ENCODE assay signal across 1 cellular context in the genomic region with DNA sequence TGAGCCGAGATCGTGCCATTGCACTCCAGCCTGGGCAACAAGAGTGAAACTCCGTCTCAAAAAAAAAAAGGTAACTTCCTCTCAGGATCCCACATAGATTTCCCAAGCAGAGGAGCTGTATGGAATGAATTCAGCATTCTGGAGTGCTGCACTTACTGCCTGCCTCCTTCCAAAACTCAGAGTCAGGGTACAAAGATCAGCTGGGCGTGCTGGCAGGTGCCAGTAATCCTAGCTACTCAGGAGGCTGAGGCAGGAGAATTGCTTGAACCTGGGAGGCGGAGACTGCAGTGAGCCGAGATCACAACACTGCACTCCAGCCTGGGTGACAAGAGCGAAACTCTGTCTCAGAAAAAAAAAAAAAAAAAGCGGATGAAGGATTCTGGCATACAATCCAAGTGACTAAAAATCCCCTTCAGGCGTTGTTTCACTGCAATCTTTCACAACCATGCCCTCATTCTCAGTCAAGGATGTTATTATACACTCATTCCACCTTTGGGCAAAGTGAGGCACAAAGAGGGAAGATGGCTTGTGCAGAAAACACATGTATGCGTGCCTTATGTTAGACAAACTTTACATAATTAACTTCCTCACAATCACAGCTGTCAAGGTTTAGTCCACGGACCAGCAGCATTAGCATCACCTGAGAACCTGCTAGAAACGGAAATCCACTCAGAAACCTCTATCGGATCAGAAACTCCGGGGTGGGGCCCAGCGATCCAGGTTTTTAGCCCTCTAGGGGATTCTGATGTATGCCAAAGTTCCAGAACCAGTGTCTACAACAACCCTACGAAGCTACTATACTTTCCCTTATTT.
TF ChIP-seq lines count a peak whose summit lies in the region.

No MANE protein-coding gene starts in this region.

TF ChIP-seq in HepG2, 621 proteins besides CTCF, POLR2A, EP300 and RAD21 (continues in another document):
- TF ChIP-seq ZNF766 (CRISPR knock-in tag; IDR thresholded peaks at IDR 0.05; ENCODE audit: borderline replicate concordance) = no peak
- peak; percentile 59; the same call in 1 of the 2 replicates for TF ChIP-seq ADNP (CRISPR knock-in tag; IDR thresholded peaks at IDR 0.05)
- TF ChIP-seq ZNF790 (CRISPR knock-in tag; IDR thresholded peaks at IDR 0.05; ENCODE audit: borderline replicate concordance) = no peak
- no peak for TF ChIP-seq ZNF326 (CRISPR knock-in tag; IDR thresholded peaks at IDR 0.05; ENCODE audit: borderline replicate concordance)
- TF ChIP-seq, protein P1, sequence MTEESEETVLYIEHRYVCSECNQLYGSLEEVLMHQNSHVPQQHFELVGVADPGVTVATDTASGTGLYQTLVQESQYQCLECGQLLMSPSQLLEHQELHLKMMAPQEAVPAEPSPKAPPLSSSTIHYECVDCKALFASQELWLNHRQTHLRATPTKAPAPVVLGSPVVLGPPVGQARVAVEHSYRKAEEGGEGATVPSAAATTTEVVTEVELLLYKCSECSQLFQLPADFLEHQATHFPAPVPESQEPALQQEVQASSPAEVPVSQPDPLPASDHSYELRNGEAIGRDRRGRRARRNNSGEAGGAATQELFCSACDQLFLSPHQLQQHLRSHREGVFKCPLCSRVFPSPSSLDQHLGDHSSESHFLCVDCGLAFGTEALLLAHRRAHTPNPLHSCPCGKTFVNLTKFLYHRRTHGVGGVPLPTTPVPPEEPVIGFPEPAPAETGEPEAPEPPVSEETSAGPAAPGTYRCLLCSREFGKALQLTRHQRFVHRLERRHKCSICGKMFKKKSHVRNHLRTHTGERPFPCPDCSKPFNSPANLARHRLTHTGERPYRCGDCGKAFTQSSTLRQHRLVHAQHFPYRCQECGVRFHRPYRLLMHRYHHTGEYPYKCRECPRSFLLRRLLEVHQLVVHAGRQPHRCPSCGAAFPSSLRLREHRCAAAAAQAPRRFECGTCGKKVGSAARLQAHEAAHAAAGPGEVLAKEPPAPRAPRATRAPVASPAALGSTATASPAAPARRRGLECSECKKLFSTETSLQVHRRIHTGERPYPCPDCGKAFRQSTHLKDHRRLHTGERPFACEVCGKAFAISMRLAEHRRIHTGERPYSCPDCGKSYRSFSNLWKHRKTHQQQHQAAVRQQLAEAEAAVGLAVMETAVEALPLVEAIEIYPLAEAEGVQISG (CRISPR knock-in tag; IDR thresholded peaks at IDR 0.05) = peak; percentile 30; the same call in 1 of the 2 replicates
- no peak for TF ChIP-seq HIVEP1 (CRISPR knock-in tag; IDR thresholded peaks at IDR 0.05)
- TF ChIP-seq BORCS8-MEF2B (CRISPR knock-in tag; IDR thresholded peaks at IDR 0.05) = no peak
- TF ChIP-seq ATAD3A (CRISPR knock-in tag; IDR thresholded peaks at IDR 0.05) = no peak
- TF ChIP-seq SNRNP70 (IDR thresholded peaks at IDR 0.05; ENCODE audit: low read depth, low read length) = no peak
- TF ChIP-seq, protein P2, sequence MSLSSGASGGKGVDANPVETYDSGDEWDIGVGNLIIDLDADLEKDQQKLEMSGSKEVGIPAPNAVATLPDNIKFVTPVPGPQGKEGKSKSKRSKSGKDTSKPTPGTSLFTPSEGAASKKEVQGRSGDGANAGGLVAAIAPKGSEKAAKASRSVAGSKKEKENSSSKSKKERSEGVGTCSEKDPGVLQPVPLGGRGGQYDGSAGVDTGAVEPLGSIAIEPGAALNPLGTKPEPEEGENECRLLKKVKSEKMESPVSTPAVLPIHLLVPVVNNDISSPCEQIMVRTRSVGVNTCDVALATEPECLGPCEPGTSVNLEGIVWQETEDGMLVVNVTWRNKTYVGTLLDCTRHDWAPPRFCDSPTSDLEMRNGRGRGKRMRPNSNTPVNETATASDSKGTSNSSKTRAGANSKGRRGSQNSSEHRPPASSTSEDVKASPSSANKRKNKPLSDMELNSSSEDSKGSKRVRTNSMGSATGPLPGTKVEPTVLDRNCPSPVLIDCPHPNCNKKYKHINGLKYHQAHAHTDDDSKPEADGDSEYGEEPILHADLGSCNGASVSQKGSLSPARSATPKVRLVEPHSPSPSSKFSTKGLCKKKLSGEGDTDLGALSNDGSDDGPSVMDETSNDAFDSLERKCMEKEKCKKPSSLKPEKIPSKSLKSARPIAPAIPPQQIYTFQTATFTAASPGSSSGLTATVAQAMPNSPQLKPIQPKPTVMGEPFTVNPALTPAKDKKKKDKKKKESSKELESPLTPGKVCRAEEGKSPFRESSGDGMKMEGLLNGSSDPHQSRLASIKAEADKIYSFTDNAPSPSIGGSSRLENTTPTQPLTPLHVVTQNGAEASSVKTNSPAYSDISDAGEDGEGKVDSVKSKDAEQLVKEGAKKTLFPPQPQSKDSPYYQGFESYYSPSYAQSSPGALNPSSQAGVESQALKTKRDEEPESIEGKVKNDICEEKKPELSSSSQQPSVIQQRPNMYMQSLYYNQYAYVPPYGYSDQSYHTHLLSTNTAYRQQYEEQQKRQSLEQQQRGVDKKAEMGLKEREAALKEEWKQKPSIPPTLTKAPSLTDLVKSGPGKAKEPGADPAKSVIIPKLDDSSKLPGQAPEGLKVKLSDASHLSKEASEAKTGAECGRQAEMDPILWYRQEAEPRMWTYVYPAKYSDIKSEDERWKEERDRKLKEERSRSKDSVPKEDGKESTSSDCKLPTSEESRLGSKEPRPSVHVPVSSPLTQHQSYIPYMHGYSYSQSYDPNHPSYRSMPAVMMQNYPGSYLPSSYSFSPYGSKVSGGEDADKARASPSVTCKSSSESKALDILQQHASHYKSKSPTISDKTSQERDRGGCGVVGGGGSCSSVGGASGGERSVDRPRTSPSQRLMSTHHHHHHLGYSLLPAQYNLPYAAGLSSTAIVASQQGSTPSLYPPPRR (CRISPR knock-in tag; IDR thresholded peaks at IDR 0.05; ENCODE audit: borderline replicate concordance) = no peak
- TF ChIP-seq ELF3 (CRISPR knock-in tag; IDR thresholded peaks at IDR 0.05) = 0 out of 2 replicates have a peak, but pooled peaks have one; percentile 18
- TF ChIP-seq ZNF253 (CRISPR knock-in tag; IDR thresholded peaks at IDR 0.05; ENCODE audit: borderline replicate concordance) = no peak
- TF ChIP-seq TARDBP (CRISPR knock-in tag; IDR thresholded peaks at IDR 0.05) = no peak
- TF ChIP-seq POLR2AphosphoS2 (IDR thresholded peaks at IDR 0.05; ENCODE audit: low read depth, low read length) = no peak
- TF ChIP-seq RBM22 (optimal IDR thresholded peaks at IDR 0.05; ENCODE audit: low read length) = no peak
- TF ChIP-seq ZFY (CRISPR knock-in tag; IDR thresholded peaks at IDR 0.05) = 0 out of 2 replicates have a peak, but pooled peaks have one; percentile 21
- TF ChIP-seq TSC22D2 (CRISPR knock-in tag; IDR thresholded peaks at IDR 0.05; ENCODE audit: borderline replicate concordance) = no peak
- TF ChIP-seq ETV5 (CRISPR knock-in tag; IDR thresholded peaks at IDR 0.05; ENCODE audit: borderline replicate concordance) = no peak
- TF ChIP-seq ZBTB8A (CRISPR knock-in tag; IDR thresholded peaks at IDR 0.05; ENCODE audit: borderline replicate concordance, low read depth) = no peak
- no peak for TF ChIP-seq SMAD9 (CRISPR knock-in tag; IDR thresholded peaks at IDR 0.05)
- no peak for TF ChIP-seq NFRKB (IDR thresholded peaks at IDR 0.05)
- TF ChIP-seq ZNF382 (CRISPR knock-in tag; IDR thresholded peaks at IDR 0.05; ENCODE audit: borderline replicate concordance) = no peak
- no peak for TF ChIP-seq ZNF816 (CRISPR knock-in tag; IDR thresholded peaks at IDR 0.05; ENCODE audit: borderline replicate concordance)
- TF ChIP-seq, protein P3, sequence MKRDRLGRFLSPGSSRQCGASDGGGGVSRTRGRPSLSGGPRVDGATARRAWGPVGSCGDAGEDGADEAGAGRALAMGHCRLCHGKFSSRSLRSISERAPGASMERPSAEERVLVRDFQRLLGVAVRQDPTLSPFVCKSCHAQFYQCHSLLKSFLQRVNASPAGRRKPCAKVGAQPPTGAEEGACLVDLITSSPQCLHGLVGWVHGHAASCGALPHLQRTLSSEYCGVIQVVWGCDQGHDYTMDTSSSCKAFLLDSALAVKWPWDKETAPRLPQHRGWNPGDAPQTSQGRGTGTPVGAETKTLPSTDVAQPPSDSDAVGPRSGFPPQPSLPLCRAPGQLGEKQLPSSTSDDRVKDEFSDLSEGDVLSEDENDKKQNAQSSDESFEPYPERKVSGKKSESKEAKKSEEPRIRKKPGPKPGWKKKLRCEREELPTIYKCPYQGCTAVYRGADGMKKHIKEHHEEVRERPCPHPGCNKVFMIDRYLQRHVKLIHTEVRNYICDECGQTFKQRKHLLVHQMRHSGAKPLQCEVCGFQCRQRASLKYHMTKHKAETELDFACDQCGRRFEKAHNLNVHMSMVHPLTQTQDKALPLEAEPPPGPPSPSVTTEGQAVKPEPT (CRISPR knock-in tag; IDR thresholded peaks at IDR 0.05; ENCODE audit: low read depth) = no peak
- TF ChIP-seq ZSCAN30 (CRISPR knock-in tag; IDR thresholded peaks at IDR 0.05) = no peak
- TF ChIP-seq ZNF124 (CRISPR knock-in tag; IDR thresholded peaks at IDR 0.05) = no peak
- TF ChIP-seq ARNTL (CRISPR knock-in tag; IDR thresholded peaks at IDR 0.05) = no peak
- TF ChIP-seq HDAC2 (CRISPR knock-in tag; IDR thresholded peaks at IDR 0.05) = no peak; the same call in 1 of the 2 replicates
- no peak for TF ChIP-seq ZNF616 (CRISPR knock-in tag; IDR thresholded peaks at IDR 0.05; ENCODE audit: low read depth)
- TF ChIP-seq, protein P4, sequence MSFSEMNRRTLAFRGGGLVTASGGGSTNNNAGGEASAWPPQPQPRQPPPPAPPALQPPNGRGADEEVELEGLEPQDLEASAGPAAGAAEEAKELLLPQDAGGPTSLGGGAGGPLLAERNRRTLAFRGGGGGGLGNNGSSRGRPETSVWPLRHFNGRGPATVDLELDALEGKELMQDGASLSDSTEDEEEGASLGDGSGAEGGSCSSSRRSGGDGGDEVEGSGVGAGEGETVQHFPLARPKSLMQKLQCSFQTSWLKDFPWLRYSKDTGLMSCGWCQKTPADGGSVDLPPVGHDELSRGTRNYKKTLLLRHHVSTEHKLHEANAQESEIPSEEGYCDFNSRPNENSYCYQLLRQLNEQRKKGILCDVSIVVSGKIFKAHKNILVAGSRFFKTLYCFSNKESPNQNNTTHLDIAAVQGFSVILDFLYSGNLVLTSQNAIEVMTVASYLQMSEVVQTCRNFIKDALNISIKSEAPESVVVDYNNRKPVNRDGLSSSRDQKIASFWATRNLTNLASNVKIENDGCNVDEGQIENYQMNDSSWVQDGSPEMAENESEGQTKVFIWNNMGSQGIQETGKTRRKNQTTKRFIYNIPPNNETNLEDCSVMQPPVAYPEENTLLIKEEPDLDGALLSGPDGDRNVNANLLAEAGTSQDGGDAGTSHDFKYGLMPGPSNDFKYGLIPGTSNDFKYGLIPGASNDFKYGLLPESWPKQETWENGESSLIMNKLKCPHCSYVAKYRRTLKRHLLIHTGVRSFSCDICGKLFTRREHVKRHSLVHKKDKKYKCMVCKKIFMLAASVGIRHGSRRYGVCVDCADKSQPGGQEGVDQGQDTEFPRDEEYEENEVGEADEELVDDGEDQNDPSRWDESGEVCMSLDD (CRISPR knock-in tag; IDR thresholded peaks at IDR 0.05; ENCODE audit: borderline replicate concordance) = no peak
- no peak for TF ChIP-seq TRIM24 (CRISPR knock-in tag; IDR thresholded peaks at IDR 0.05)
- 0 out of 2 replicates have a peak, but pooled peaks have one; percentile 24 for TF ChIP-seq POLR2AphosphoS5 (IDR thresholded peaks at IDR 0.05; ENCODE audit: low read depth, low read length)
- no peak for TF ChIP-seq SAFB2 (CRISPR knock-in tag; IDR thresholded peaks at IDR 0.05; ENCODE audit: borderline replicate concordance, low read depth)
- TF ChIP-seq MAFF (IDR thresholded peaks at IDR 0.05; ENCODE audit: low read depth, low read length) = no peak
- TF ChIP-seq ZNF598 (CRISPR knock-in tag; IDR thresholded peaks at IDR 0.05; ENCODE audit: borderline replicate concordance) = no peak
- TF ChIP-seq SKI (IDR thresholded peaks at IDR 0.05; ENCODE audit: partially characterized antibody) = no peak
- no peak for TF ChIP-seq MAZ (IDR thresholded peaks at IDR 0.05; ENCODE audit: borderline replicate concordance, low read depth, low read length)
- no peak for TF ChIP-seq MAZ (CRISPR knock-in tag; IDR thresholded peaks at IDR 0.05; ENCODE audit: low read depth)
- TF ChIP-seq ESRRA (CRISPR knock-in tag; IDR thresholded peaks at IDR 0.05; ENCODE audit: low read depth) = no peak
- TF ChIP-seq ZFP82 (CRISPR knock-in tag; IDR thresholded peaks at IDR 0.05; ENCODE audit: borderline replicate concordance) = no peak
- no peak for TF ChIP-seq ZBTB21 (CRISPR knock-in tag; IDR thresholded peaks at IDR 0.05)
- TF ChIP-seq, protein P5, sequence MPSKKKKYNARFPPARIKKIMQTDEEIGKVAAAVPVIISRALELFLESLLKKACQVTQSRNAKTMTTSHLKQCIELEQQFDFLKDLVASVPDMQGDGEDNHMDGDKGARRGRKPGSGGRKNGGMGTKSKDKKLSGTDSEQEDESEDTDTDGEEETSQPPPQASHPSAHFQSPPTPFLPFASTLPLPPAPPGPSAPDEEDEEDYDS (CRISPR knock-in tag; IDR thresholded peaks at IDR 0.05) = no peak
- no peak for TF ChIP-seq ZBTB7A (CRISPR knock-in tag; IDR thresholded peaks at IDR 0.05)
- no peak; the same call in 1 of the 2 replicates for TF ChIP-seq ERF (CRISPR knock-in tag; IDR thresholded peaks at IDR 0.05)
- no peak for TF ChIP-seq ZNF672 (CRISPR knock-in tag; IDR thresholded peaks at IDR 0.05)
- no peak for TF ChIP-seq ELF1 (CRISPR knock-in tag; IDR thresholded peaks at IDR 0.05)
- no peak for TF ChIP-seq ZNF451 (CRISPR knock-in tag; IDR thresholded peaks at IDR 0.05)
- TF ChIP-seq NPAS2 (CRISPR knock-in tag; IDR thresholded peaks at IDR 0.05; ENCODE audit: borderline replicate concordance) = no peak
- no peak for TF ChIP-seq HOXA9 (CRISPR knock-in tag; IDR thresholded peaks at IDR 0.05; ENCODE audit: borderline replicate concordance)
- no peak for TF ChIP-seq MLLT10 (CRISPR knock-in tag; IDR thresholded peaks at IDR 0.05)
- 0 out of 2 replicates have a peak, but pooled peaks have one; percentile 23 for TF ChIP-seq ZNF614 (CRISPR knock-in tag; IDR thresholded peaks at IDR 0.05; ENCODE audit: borderline replicate concordance)
- no peak for TF ChIP-seq HCFC1 (IDR thresholded peaks at IDR 0.05; ENCODE audit: low read depth, low read length)
- no peak for TF ChIP-seq ARNT2 (CRISPR knock-in tag; IDR thresholded peaks at IDR 0.05; ENCODE audit: low read depth)
- TF ChIP-seq, protein P6, sequence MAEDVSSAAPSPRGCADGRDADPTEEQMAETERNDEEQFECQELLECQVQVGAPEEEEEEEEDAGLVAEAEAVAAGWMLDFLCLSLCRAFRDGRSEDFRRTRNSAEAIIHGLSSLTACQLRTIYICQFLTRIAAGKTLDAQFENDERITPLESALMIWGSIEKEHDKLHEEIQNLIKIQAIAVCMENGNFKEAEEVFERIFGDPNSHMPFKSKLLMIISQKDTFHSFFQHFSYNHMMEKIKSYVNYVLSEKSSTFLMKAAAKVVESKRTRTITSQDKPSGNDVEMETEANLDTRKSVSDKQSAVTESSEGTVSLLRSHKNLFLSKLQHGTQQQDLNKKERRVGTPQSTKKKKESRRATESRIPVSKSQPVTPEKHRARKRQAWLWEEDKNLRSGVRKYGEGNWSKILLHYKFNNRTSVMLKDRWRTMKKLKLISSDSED (CRISPR knock-in tag; IDR thresholded peaks at IDR 0.05) = no peak
